Comparison of ENCODE assay signal across 25 cellular contexts in the genomic region with DNA sequence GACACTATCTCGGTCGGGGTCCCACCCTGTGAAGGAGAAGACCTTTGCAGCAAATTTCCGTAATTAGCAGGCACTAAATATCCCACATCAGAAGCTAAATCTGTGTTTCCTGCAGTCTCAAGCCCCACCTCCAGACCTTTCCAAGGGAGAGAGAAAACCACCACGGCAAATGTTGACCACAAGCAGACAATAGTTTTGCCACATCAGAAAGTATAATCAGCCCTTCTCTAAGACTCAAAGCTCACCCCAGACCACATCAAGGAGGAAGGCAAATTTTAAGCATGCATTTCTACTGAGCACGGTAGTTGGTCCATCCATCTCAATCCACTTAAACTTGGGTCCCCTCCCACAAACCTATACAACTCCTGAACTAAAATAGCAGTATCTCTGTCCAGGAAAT.
A peak's percentile ranks its signal among the peaks of the same experiment; 100 is the strongest.
DNase-seq lines count a peak whose midpoint lies in the region; ATAC-seq and TF ChIP-seq lines count a peak whose summit lies in the region.
"Had no signal": no experiment of that assay in that cellular context is flagged by ENCODE, and none has a peak within 500 bp of the region (broad histone marks: within the 10 kb centered on the region; RNA-seq: fewer than 3 reads in every experiment).

No MANE protein-coding gene starts in this region.

- H3K9me2 ChIP-seq in GM23338 (ENCODE audit: insufficient read depth) (peaks cover 8% of the 10 kb centered on the region; the same call in 1 of the 2 replicates), OCI-LY7 (ENCODE audit: insufficient read depth, low read length) (no peaks in the 10 kb centered on the region)

- H3K27ac ChIP-seq in GM23338 (ENCODE audit: low read depth) (no peak overlapping the region), OCI-LY7 (ENCODE audit: low read depth, low read length, poor library complexity, severe bottlenecking) (no peak overlapping the region), smooth muscle cell (ENCODE audit: low read depth) (peak overlapping the region; percentile 65)
- H3K27ac ChIP-seq: ovary, Peyer's patch, SK-N-MC, tibial nerve had no signal

- DNase-seq in GM23338 (ENCODE audit: low spot score) (no peak), OCI-LY7 (ENCODE audit: low spot score) (no peak), fibroblast of peridontal ligament (ENCODE audit: extremely low read depth) (peak; percentile 36), smooth muscle cell (lab: John Stamatoyannopoulos, UW; ENCODE audit: unreplicated experiment) (no peak), NCI-H226 (no peak), DMS53 (lab: John Stamatoyannopoulos, UW) (no peak)
- DNase-seq in activated CD4-positive, alpha-beta T cell treated with anti-CD3 and anti-CD28 coated beads, Interleukin-2, amount 50 U/mL, for 4 hours, result no peak
- DNase-seq: activated CD8-positive, alpha-beta T cell treated with anti-CD3 and anti-CD28 coated beads for 36 hours; amniotic stem cell; DMS79; erythroblast; hypothalamus; kidney; mesenchymal stem cell; naive thymus-derived CD4-positive, alpha-beta T cell; NCI-H82; ovary; Peyer's patch had no signal

- intact Hi-C loops in OCI-LY7 (cut with micrococcal nuclease; ENCODE audit: unreplicated experiment), result no loop called here

- no peaks in the 10 kb centered on the region for H3K79me2 ChIP-seq in GM23338 (replicated peaks; ENCODE audit: insufficient read depth)
- no peaks in the 10 kb centered on the region for H3K79me2 ChIP-seq in OCI-LY7 (ENCODE audit: insufficient read depth, low read depth, low read length)
- no peaks in the 10 kb centered on the region for H3K79me2 ChIP-seq in smooth muscle cell (ENCODE audit: low read depth)

- H3K9ac ChIP-seq in smooth muscle cell (ENCODE audit: low read depth), result no peak overlapping the region

- H3K27me3 ChIP-seq in GM23338 (ENCODE audit: insufficient read depth) (no peaks in the 10 kb centered on the region), smooth muscle cell (ENCODE audit: low read depth) (no peaks in the 10 kb centered on the region)
- H3K27me3 ChIP-seq: ovary, Peyer's patch, tibial nerve had no signal

- H3K27me3 Mint-ChIP-seq in GM23338 (ENCODE audit: insufficient read depth, low read depth, poor library complexity), result peaks cover 4% of the 10 kb centered on the region
- H3K27me3 Mint-ChIP-seq: activated CD8-positive, alpha-beta T cell treated with anti-CD3 and anti-CD28 coated beads for 36 hours; naive thymus-derived CD4-positive, alpha-beta T cell; stimulated activated memory B cell treated with anti-CD40 and anti-IgM and Interleukin-4, amounts not matched to agents 10 μg/mL and 1 μg/mL and 100 μg/mL, for 72 hours had no signal

- H3K9me3 ChIP-seq in OCI-LY7 (ENCODE audit: low read length), result peaks cover 41% of the 10 kb centered on the region; the same call in 1 of the 2 replicates
- H3K9me3 ChIP-seq in smooth muscle cell (replicated peaks; ENCODE audit: low read depth), result peaks cover 5% of the 10 kb centered on the region
- H3K9me3 ChIP-seq: HAP-1, ovary had no signal

- 48% methylated on average over 5 of the region's 5 CpGs for WGBS in smooth muscle cell (ENCODE audit: low lambda C conversion rate)

- H3K36me3 ChIP-seq in GM23338 (ENCODE audit: insufficient read depth) (no peaks in the 10 kb centered on the region; the same call in 1 of the 2 replicates), OCI-LY7 (ENCODE audit: insufficient read depth, low read length) (no peaks in the 10 kb centered on the region; the same call in 1 of the 2 replicates), smooth muscle cell (ENCODE audit: low read depth) (peaks cover 3% of the 10 kb centered on the region)
- H3K36me3 ChIP-seq: HAP-1, ovary, Peyer's patch, tibial nerve had no signal

- POLR2A ChIA-PET in OCI-LY7 (lab: Charles Lee), result interaction anchor here (0.6 to 1.4 kb wide), 4 partner anchors 12 to 113 kb away, joined by 3 to 6 read pairs (median 4); no protein-coding TSS in a partner anchor

- H3K36me3 Mint-ChIP-seq in GM23338 (ENCODE audit: low read depth), result peaks cover 13% of the 10 kb centered on the region; the same call in 2 of the 3 replicates
- H3K36me3 Mint-ChIP-seq: CD8-positive, alpha-beta memory T cell; naive thymus-derived CD4-positive, alpha-beta T cell had no signal

- peaks cover 7% of the 10 kb centered on the region for H3K4me1 ChIP-seq in GM23338 (ENCODE audit: insufficient read depth)
- H3K4me1 ChIP-seq in OCI-LY7 (ENCODE audit: insufficient read depth, low read length, poor library complexity, severe bottlenecking), result no peaks in the 10 kb centered on the region
- H3K4me1 ChIP-seq in smooth muscle cell (ENCODE audit: low read depth), result no peaks in the 10 kb centered on the region
- H3K4me1 ChIP-seq: HAP-1, Peyer's patch, tibial nerve had no signal

- H3K4me3 ChIP-seq in GM23338 (no peak overlapping the region), OCI-LY7 (ENCODE audit: low read depth, low read length, poor library complexity, severe bottlenecking) (no peak overlapping the region), smooth muscle cell (no peak overlapping the region)
- H3K4me3 ChIP-seq: HAP-1, ovary, Peyer's patch, SK-N-MC, tibial nerve had no signal

- H3K27ac Mint-ChIP-seq in GM23338, result no peak overlapping the region
- H3K27ac Mint-ChIP-seq: activated CD8-positive, alpha-beta T cell treated with anti-CD3 and anti-CD28 coated beads for 36 hours; naive thymus-derived CD4-positive, alpha-beta T cell; stimulated activated memory B cell treated with anti-CD40 and anti-IgM and Interleukin-4, amounts not matched to agents 10 μg/mL and 1 μg/mL and 100 μg/mL, for 72 hours; T-helper 2 cell treated with Interferon-gamma antibody and Interleukin-4, amounts not matched to agents 5 μg/mL and 100 μg/mL, for 36 hours had no signal

- H3F3A ChIP-seq in GM23338 (replicated peaks; ENCODE audit: low read depth) (no peaks in the 10 kb centered on the region), smooth muscle cell (ENCODE audit: low read depth) (no peaks in the 10 kb centered on the region)

- 0 out of 2 replicates have a peak overlapping the region, but pooled peaks have one; percentile 37 for H3K4me2 ChIP-seq in GM23338
- no peak overlapping the region for H3K4me2 ChIP-seq in OCI-LY7 (ENCODE audit: low read length)
- H3K4me2 ChIP-seq in smooth muscle cell, result peak overlapping the region; percentile 24

- TF ChIP-seq CTCF in GM23338 (conservative IDR thresholded peaks at IDR 0.05; ENCODE audit: low read depth in 2 of 2) (no peak), OCI-LY7 (conservative IDR thresholded peaks at IDR 0.05; ENCODE audit: low read length) (no peak), smooth muscle cell (IDR thresholded peaks at IDR 0.05; ENCODE audit: borderline replicate concordance, insufficient read depth, poor library complexity, severe bottlenecking) (no peak)

- no peak overlapping the region for H3K4me3 Mint-ChIP-seq in GM23338
- H3K4me3 Mint-ChIP-seq: activated CD8-positive, alpha-beta T cell treated with anti-CD3 and anti-CD28 coated beads for 36 hours; naive thymus-derived CD4-positive, alpha-beta T cell; stimulated activated memory B cell treated with anti-CD40 and anti-IgM and Interleukin-4, amounts not matched to agents 10 μg/mL and 1 μg/mL and 100 μg/mL, for 72 hours; T-helper 2 cell treated with Interferon-gamma antibody and Interleukin-4, amounts not matched to agents 5 μg/mL and 100 μg/mL, for 36 hours had no signal

- peaks cover 25% of the 10 kb centered on the region for H3K4me1 Mint-ChIP-seq in GM23338
- H3K4me1 Mint-ChIP-seq: CD8-positive, alpha-beta memory T cell; naive thymus-derived CD4-positive, alpha-beta T cell had no signal

- no peak for ATAC-seq in GM23338
- ATAC-seq: activated CD8-positive, alpha-beta T cell treated with anti-CD3 and anti-CD28 coated beads for 36 hours; naive thymus-derived CD4-positive, alpha-beta T cell; sciatic nerve; stimulated activated memory B cell treated with anti-CD40 and anti-IgM and Interleukin-4, amounts not matched to agents 10 μg/mL and 1 μg/mL and 100 μg/mL, for 72 hours had no signal

- CTCF ChIA-PET in OCI-LY7 (lab: Charles Lee; ENCODE audit: unreplicated experiment), result no interaction called here

- no TSS peak for BruUV-seq in OCI-LY7 (replicated peaks; lab: Mats Ljungman, UMichigan)

- H4K20me1 ChIP-seq in GM23338 (replicated peaks; ENCODE audit: insufficient read depth) (no peaks in the 10 kb centered on the region), OCI-LY7 (ENCODE audit: insufficient read depth, low read length) (no peaks in the 10 kb centered on the region), smooth muscle cell (ENCODE audit: low read depth) (no peaks in the 10 kb centered on the region)

- peaks cover 15% of the 10 kb centered on the region for H3K9me3 Mint-ChIP-seq in GM23338

- H2AFZ ChIP-seq in GM23338 (no peak overlapping the region), OCI-LY7 (ENCODE audit: low read length) (peak overlapping the region; percentile 40; the same call in 1 of the 2 replicates), smooth muscle cell (ENCODE audit: low read depth) (no peak overlapping the region)

TF ChIP-seq in GM23338, 12 proteins besides CTCF, POLR2A, EP300 and RAD21:
- TF ChIP-seq STAT1 (IDR thresholded peaks at IDR 0.05; ENCODE audit: unreplicated experiment) (no peak), JUNB (IDR thresholded peaks at IDR 0.05; ENCODE audit: unreplicated experiment) (no peak), EZH2phosphoT487 (IDR thresholded peaks at IDR 0.05; ENCODE audit: unreplicated experiment) (no peak)
